Comparison of ENCODE assay signal across 13 cellular contexts in genomic region chr4:150773032-150773431, GRCh38.
DNase-seq lines count a peak whose midpoint lies in the region; ATAC-seq and TF ChIP-seq lines count a peak whose summit lies in the region.
"Had no signal": no experiment of that assay in that cellular context is flagged by ENCODE, and none has a peak within 500 bp of the region (broad histone marks: within the 10 kb centered on the region; RNA-seq: fewer than 3 reads in every experiment).

No MANE protein-coding gene starts in this region.

- no peak overlapping the region for H3K4me3 Mint-ChIP-seq in activated CD8-positive, alpha-beta T cell treated with anti-CD3 and anti-CD28 coated beads for 36 hours
- H3K4me3 Mint-ChIP-seq: CD4-positive, alpha-beta T cell; CD8-positive, alpha-beta T cell had no signal

- ATAC-seq in SK-N-SH treated with all-trans-retinoic acid at 6 μM for 48 hours = no peak; the same call in 2 of the 3 replicates
- ATAC-seq in activated CD8-positive, alpha-beta T cell treated with anti-CD3 and anti-CD28 coated beads for 36 hours = no peak
- ATAC-seq: CD8-positive, alpha-beta T cell had no signal

- H3K27me3 Mint-ChIP-seq in activated CD8-positive, alpha-beta T cell treated with anti-CD3 and anti-CD28 coated beads for 36 hours = no peaks in the 10 kb centered on the region
- H3K27me3 Mint-ChIP-seq: CD4-positive, alpha-beta T cell had no signal

- H3K27ac Mint-ChIP-seq in activated CD8-positive, alpha-beta T cell treated with anti-CD3 and anti-CD28 coated beads for 36 hours = no peak overlapping the region
- H3K27ac Mint-ChIP-seq: CD4-positive, alpha-beta T cell; CD8-positive, alpha-beta T cell had no signal

- no peaks in the 10 kb centered on the region for H3K9me3 Mint-ChIP-seq in activated CD8-positive, alpha-beta T cell treated with anti-CD3 and anti-CD28 coated beads for 36 hours
- H3K9me3 Mint-ChIP-seq: CD4-positive, alpha-beta T cell; CD8-positive, alpha-beta T cell had no signal

- CTCF ChIA-PET in activated CD8-positive, alpha-beta T cell treated with anti-CD3 and anti-CD28 coated beads for 36 hours (lab: Charles Lee) = no interaction called here

- intact Hi-C loops in activated CD8-positive, alpha-beta T cell treated with anti-CD3 and anti-CD28 coated beads for 36 hours (cut with micrococcal nuclease) = no loop called here

- peaks cover 13% of the 10 kb centered on the region for H3K4me1 Mint-ChIP-seq in activated CD8-positive, alpha-beta T cell treated with anti-CD3 and anti-CD28 coated beads for 36 hours (ENCODE audit: low read depth)

- peaks cover 12% of the 10 kb centered on the region for H3K36me3 Mint-ChIP-seq in activated CD8-positive, alpha-beta T cell treated with anti-CD3 and anti-CD28 coated beads for 36 hours (ENCODE audit: low read depth)

- POLR2A ChIA-PET in activated CD8-positive, alpha-beta T cell treated with anti-CD3 and anti-CD28 coated beads for 36 hours (lab: Charles Lee) = no interaction called here

- peak; percentile 87 for DNase-seq in SK-N-DZ (ENCODE audit: low spot score)
- DNase-seq in activated CD8-positive, alpha-beta T cell treated with anti-CD3 and anti-CD28 coated beads for 36 hours = no peak
- no peak for DNase-seq in dedifferentiated amniotic fluid mesenchymal stem cell (ENCODE audit: extremely low spot score)
- no peak for DNase-seq in ureter (ENCODE audit: low spot score)
- DNase-seq: 8988T; ACHN; Caco-2; Calu3; CD4-positive, alpha-beta T cell; CD8-positive, alpha-beta T cell; DMS79 treated with DMSO at 0.1 percent for 48 hours; GF-D8 had no signal

- TF ChIP-seq CTCF in activated CD8-positive, alpha-beta T cell treated with anti-CD3 and anti-CD28 coated beads for 36 hours (IDR thresholded peaks at IDR 0.05) = no peak

TF ChIP-seq in SK-N-SH treated with all-trans-retinoic acid at 6 μM for 48 hours, 23 proteins besides CTCF, POLR2A, EP300 and RAD21:
- TF ChIP-seq ZC3H10 (CRISPR knock-in tag; IDR thresholded peaks at IDR 0.05) = no peak
- no peak for TF ChIP-seq ZFP30 (CRISPR knock-in tag; IDR thresholded peaks at IDR 0.05)
- TF ChIP-seq POU6F1 (CRISPR knock-in tag; IDR thresholded peaks at IDR 0.05; ENCODE audit: borderline replicate concordance, low read depth) = no peak
- TF ChIP-seq ZNF8 (CRISPR knock-in tag; IDR thresholded peaks at IDR 0.05) = no peak
- TF ChIP-seq, protein P1, sequence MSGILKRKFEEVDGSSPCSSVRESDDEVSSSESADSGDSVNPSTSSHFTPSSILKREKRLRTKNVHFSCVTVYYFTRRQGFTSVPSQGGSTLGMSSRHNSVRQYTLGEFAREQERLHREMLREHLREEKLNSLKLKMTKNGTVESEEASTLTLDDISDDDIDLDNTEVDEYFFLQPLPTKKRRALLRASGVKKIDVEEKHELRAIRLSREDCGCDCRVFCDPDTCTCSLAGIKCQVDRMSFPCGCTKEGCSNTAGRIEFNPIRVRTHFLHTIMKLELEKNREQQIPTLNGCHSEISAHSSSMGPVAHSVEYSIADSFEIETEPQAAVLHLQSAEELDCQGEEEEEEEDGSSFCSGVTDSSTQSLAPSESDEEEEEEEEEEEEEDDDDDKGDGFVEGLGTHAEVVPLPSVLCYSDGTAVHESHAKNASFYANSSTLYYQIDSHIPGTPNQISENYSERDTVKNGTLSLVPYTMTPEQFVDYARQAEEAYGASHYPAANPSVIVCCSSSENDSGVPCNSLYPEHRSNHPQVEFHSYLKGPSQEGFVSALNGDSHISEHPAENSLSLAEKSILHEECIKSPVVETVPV (CRISPR knock-in tag; IDR thresholded peaks at IDR 0.05) = no peak
- peak; percentile 46; the same call in 1 of the 2 replicates for TF ChIP-seq TSHZ2 (CRISPR knock-in tag; IDR thresholded peaks at IDR 0.05)
- no peak for TF ChIP-seq OSR1 (CRISPR knock-in tag; IDR thresholded peaks at IDR 0.05)
- TF ChIP-seq, protein P2, sequence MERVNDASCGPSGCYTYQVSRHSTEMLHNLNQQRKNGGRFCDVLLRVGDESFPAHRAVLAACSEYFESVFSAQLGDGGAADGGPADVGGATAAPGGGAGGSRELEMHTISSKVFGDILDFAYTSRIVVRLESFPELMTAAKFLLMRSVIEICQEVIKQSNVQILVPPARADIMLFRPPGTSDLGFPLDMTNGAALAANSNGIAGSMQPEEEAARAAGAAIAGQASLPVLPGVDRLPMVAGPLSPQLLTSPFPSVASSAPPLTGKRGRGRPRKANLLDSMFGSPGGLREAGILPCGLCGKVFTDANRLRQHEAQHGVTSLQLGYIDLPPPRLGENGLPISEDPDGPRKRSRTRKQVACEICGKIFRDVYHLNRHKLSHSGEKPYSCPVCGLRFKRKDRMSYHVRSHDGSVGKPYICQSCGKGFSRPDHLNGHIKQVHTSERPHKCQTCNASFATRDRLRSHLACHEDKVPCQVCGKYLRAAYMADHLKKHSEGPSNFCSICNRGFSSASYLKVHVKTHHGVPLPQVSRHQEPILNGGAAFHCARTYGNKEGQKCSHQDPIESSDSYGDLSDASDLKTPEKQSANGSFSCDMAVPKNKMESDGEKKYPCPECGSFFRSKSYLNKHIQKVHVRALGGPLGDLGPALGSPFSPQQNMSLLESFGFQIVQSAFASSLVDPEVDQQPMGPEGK (CRISPR knock-in tag; IDR thresholded peaks at IDR 0.05; ENCODE audit: borderline replicate concordance) = no peak
- no peak for TF ChIP-seq ESRRG (CRISPR knock-in tag; IDR thresholded peaks at IDR 0.05)
- no peak for TF ChIP-seq GLIS3 (CRISPR knock-in tag; IDR thresholded peaks at IDR 0.05)
- no peak for TF ChIP-seq ISL1 (CRISPR knock-in tag; IDR thresholded peaks at IDR 0.05)
- no peak for TF ChIP-seq ZFP3 (CRISPR knock-in tag; IDR thresholded peaks at IDR 0.05)
- TF ChIP-seq ZNF565 (CRISPR knock-in tag; conservative IDR thresholded peaks at IDR 0.05; ENCODE audit: low read depth) = no peak
- peak; percentile 41; the same call in 1 of the 2 replicates for TF ChIP-seq TCF4 (CRISPR knock-in tag; IDR thresholded peaks at IDR 0.05; ENCODE audit: borderline replicate concordance)
- TF ChIP-seq TOX (CRISPR knock-in tag; IDR thresholded peaks at IDR 0.05; ENCODE audit: borderline replicate concordance) = no peak
- no peak for TF ChIP-seq ZNF70 (CRISPR knock-in tag; IDR thresholded peaks at IDR 0.05)
- no peak for TF ChIP-seq BACH2 (CRISPR knock-in tag; IDR thresholded peaks at IDR 0.05; ENCODE audit: borderline replicate concordance)
- TF ChIP-seq CSDC2 (CRISPR knock-in tag; IDR thresholded peaks at IDR 0.05) = no peak
